ENCODE assay signal across 10 cellular contexts in the genomic region with DNA sequence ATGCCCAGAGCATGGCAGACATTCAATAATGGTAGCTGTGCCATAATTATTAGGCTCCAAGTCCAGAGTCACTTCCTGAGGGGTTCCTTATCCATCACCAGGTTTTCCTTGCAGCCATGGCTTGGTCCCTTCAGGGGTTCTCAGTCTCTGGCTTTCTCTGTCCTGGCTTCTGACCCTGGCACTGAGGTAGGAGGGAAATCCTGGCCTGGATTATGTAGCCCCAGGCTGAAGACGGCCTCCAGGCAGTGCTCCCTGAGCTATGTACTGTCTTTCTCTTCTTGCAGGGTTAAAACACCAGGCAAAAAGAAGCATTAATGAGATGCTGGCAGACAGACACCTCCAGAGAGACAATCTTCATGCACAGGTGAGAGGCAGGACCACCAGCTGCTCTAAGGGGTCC. TPM values are rescaled to one million over a fixed set of nuclear protein-coding genes. Genes with fewer than 3 reads are reported as not detected.
DNase-seq lines count a peak whose midpoint lies in the region; ATAC-seq and FAIRE-seq lines count a peak whose summit lies in the region.
"Had no signal": no experiment of that assay in that cellular context is flagged by ENCODE, and none has a peak within 500 bp of the region (broad histone marks: within the 10 kb centered on the region; RNA-seq: fewer than 3 reads in every experiment).

No MANE protein-coding gene starts in this region.

- no peaks in the 10 kb centered on the region for H3K9me3 Mint-ChIP-seq in immature natural killer cell
- H3K9me3 Mint-ChIP-seq: IgD-negative memory B cell had no signal

- no peaks in the 10 kb centered on the region for H3K36me3 Mint-ChIP-seq in immature natural killer cell
- H3K36me3 Mint-ChIP-seq: IgD-negative memory B cell had no signal

- H3K27me3 Mint-ChIP-seq in immature natural killer cell (ENCODE audit: low read depth in 3 of 3), result peaks cover 2 to 5% (median 2%) of the 10 kb centered on the region in 3 donors
- H3K27me3 Mint-ChIP-seq: IgD-negative memory B cell had no signal

- FAIRE-seq in GM19239 (lab: Jason Lieb, UNC), result no peak
- FAIRE-seq: islet of Langerhans had no signal

- no peak for ATAC-seq in HG03135 (IDR thresholded peaks at IDR 0.05; ENCODE audit: unreplicated experiment)

- H3K4me1 Mint-ChIP-seq in immature natural killer cell, result no peaks in the 10 kb centered on the region

- H3K27ac Mint-ChIP-seq in immature natural killer cell, result no peak overlapping the region
- H3K27ac Mint-ChIP-seq: IgD-negative memory B cell had no signal

- no peak overlapping the region for H3K4me3 Mint-ChIP-seq in immature natural killer cell
- H3K4me3 Mint-ChIP-seq: IgD-negative memory B cell had no signal

- peak; percentile 56 for DNase-seq in COLO668 (lab: John Stamatoyannopoulos, UW; ENCODE audit: unreplicated experiment)
- DNase-seq in GM19239 (ENCODE audit: insufficient read length, low spot score), result peak; percentile 52
- peak; percentile 65 for DNase-seq in NCI-H2227 treated with DMSO at 0.1 percent for 48 hours (lab: John Stamatoyannopoulos, UW)
- peak in 29 of 56 donors; percentile 1 to 61 (median 18) for DNase-seq in amygdala (lab: John Stamatoyannopoulos, UW)
- DNase-seq in iris pigment epithelial cell (ENCODE audit: low read depth), result peak; percentile 97
- no peak for DNase-seq in T-helper 1 cell
- DNase-seq in immature natural killer cell, result no peak

RNA-seq across cellular contexts. Expression of gene PADI3, which starts 9.5 kb away (rescaled TPM):
- not detected for polyA plus RNA-seq in immature natural killer cell
- polyA plus RNA-seq: IgD-negative memory B cell had no signal

RNA-seq across cellular contexts. Expression of gene PADI1, which starts 34.5 kb away (rescaled TPM):
- not detected for polyA plus RNA-seq in immature natural killer cell
- polyA plus RNA-seq: IgD-negative memory B cell had no signal

Comparison
In these comparisons a context has a peak if more than half of its experiments do, and no peak if none do; other contexts are left out.
1. DNase-seq: peak in COLO668 (single experiment), GM19239 (single experiment), NCI-H2227 treated with DMSO at 0.1 percent for 48 hours (single experiment), amygdala (29 of 56) and iris pigment epithelial cell (single experiment); none in T-helper 1 cell (0 of 5) and immature natural killer cell (0 of 3).